Comparison of ENCODE assay signal across 8 cellular contexts in genomic region chr15:31215490-31216209, GRCh38.
DNase-seq lines count a peak whose midpoint lies in the region; ATAC-seq and TF ChIP-seq lines count a peak whose summit lies in the region.

No MANE protein-coding gene starts in this region.

- no peaks in the 10 kb centered on the region for H3K27me3 ChIP-seq in CD8-positive, alpha-beta T cell (ENCODE audit: insufficient read depth, low read length)
- no peaks in the 10 kb centered on the region for H3K27me3 ChIP-seq in OCI-LY3 (ENCODE audit: low read depth, low read length)

- H3K4me2 ChIP-seq in OCI-LY3 (ENCODE audit: low read length): peak overlapping the region; percentile 71

- no peaks in the 10 kb centered on the region for H3K9me3 ChIP-seq in CD8-positive, alpha-beta T cell (ENCODE audit: low read length)
- H3K9me3 ChIP-seq in OCI-LY3 (ENCODE audit: insufficient read depth, low read length): peaks cover 7% of the 10 kb centered on the region; the same call in 1 of the 2 replicates

- no peaks in the 10 kb centered on the region for H3K9me3 Mint-ChIP-seq in CD8-positive, alpha-beta T cell
- H3K9me3 Mint-ChIP-seq in activated T-cell treated with anti-CD3 and anti-CD28 coated beads, Interleukin-2, amount 50 U/mL, for 24 hours: no peaks in the 10 kb centered on the region
- H3K9me3 Mint-ChIP-seq in naive B cell: no peaks in the 10 kb centered on the region
- no peaks in the 10 kb centered on the region for H3K9me3 Mint-ChIP-seq in stimulated activated effector memory CD8-positive, alpha-beta T cell treated with anti-CD3 and anti-CD28 coated beads, Interleukin-12 subunit alpha, Interleukin-12 subunit beta, amount 100 ng/mL, for 72 hours

- H3K4me3 ChIP-seq in CD8-positive, alpha-beta T cell (ENCODE audit: low read depth, low read length): peak overlapping the region; percentile 55
- H3K4me3 ChIP-seq in OCI-LY3 (ENCODE audit: low read length): peak overlapping the region; percentile 90

- intact Hi-C loops in CD8-positive, alpha-beta T cell (cut with DNase I, micrococcal nuclease): loop anchor here (1.0 to 5.0 kb wide), 11 partner anchors 51 to 273 kb away; partner anchors contain the start of genes KLF13 (in 2 of the 2) and MTMR10 (in 1 of the 2)

- TF ChIP-seq CTCF in CD8-positive, alpha-beta T cell (IDR thresholded peaks at IDR 0.05): peak; percentile 73
- TF ChIP-seq CTCF in OCI-LY3 (IDR thresholded peaks at IDR 0.05; ENCODE audit: low read depth, low read length): peak; percentile 80

- H3K79me2 ChIP-seq in OCI-LY3 (ENCODE audit: low read length): no peaks in the 10 kb centered on the region

- H3K9ac ChIP-seq in OCI-LY3 (ENCODE audit: low read length): peak overlapping the region; percentile 75

- no peak overlapping the region; the same call in 1 of the 2 replicates for H2AFZ ChIP-seq in OCI-LY3 (ENCODE audit: low read depth, low read length)

- ATAC-seq in CD8-positive, alpha-beta T cell: peak; percentile 76
- ATAC-seq in GM19397 (IDR thresholded peaks at IDR 0.05; ENCODE audit: unreplicated experiment) (peak; percentile 76), HG03558 (IDR thresholded peaks at IDR 0.05; ENCODE audit: extremely low read depth, unreplicated experiment) (peak; percentile 46), esophagus mucosa (peak; percentile 79), naive B cell (ENCODE audit: low read depth in 2 of 2) (peak; percentile 82 to 84)
- ATAC-seq in stimulated activated effector memory CD8-positive, alpha-beta T cell treated with anti-CD3 and anti-CD28 coated beads, Interleukin-12 subunit alpha, Interleukin-12 subunit beta, amount 100 ng/mL, for 72 hours: peak; percentile 93

- peak overlapping the region; percentile 56 for H3K4me3 Mint-ChIP-seq in CD8-positive, alpha-beta T cell
- H3K4me3 Mint-ChIP-seq in activated T-cell treated with anti-CD3 and anti-CD28 coated beads, Interleukin-2, amount 50 U/mL, for 24 hours: peak overlapping the region; percentile 63
- peak overlapping the region; percentile 67 to 87 (median 81) for H3K4me3 Mint-ChIP-seq in naive B cell
- peak overlapping the region; percentile 78 for H3K4me3 Mint-ChIP-seq in stimulated activated effector memory CD8-positive, alpha-beta T cell treated with anti-CD3 and anti-CD28 coated beads, Interleukin-12 subunit alpha, Interleukin-12 subunit beta, amount 100 ng/mL, for 72 hours

- H3K27ac ChIP-seq in CD8-positive, alpha-beta T cell (ENCODE audit: low read depth, low read length): peak overlapping the region; percentile 56
- peak overlapping the region; percentile 68 for H3K27ac ChIP-seq in OCI-LY3 (ENCODE audit: low read length)

- H3K27ac Mint-ChIP-seq in CD8-positive, alpha-beta T cell: peak overlapping the region; percentile 83
- H3K27ac Mint-ChIP-seq in activated T-cell treated with anti-CD3 and anti-CD28 coated beads, Interleukin-2, amount 50 U/mL, for 24 hours: no peak overlapping the region
- peak overlapping the region in 3 of 6 donors; percentile 86 to 89 (median 88) for H3K27ac Mint-ChIP-seq in naive B cell
- H3K27ac Mint-ChIP-seq in stimulated activated effector memory CD8-positive, alpha-beta T cell treated with anti-CD3 and anti-CD28 coated beads, Interleukin-12 subunit alpha, Interleukin-12 subunit beta, amount 100 ng/mL, for 72 hours: peak overlapping the region; percentile 91

- DNase-seq in CD8-positive, alpha-beta T cell: peak; percentile 56 to 91 (median 81)
- peak; percentile 90 for DNase-seq in activated T-cell treated with anti-CD3 and anti-CD28 coated beads, Interleukin-2, amount 50 U/mL, for 24 hours
- DNase-seq in naive B cell: peak; percentile 80
- peak; percentile 87 to 92 for DNase-seq in stimulated activated effector memory CD8-positive, alpha-beta T cell treated with anti-CD3 and anti-CD28 coated beads, Interleukin-12 subunit alpha, Interleukin-12 subunit beta, amount 100 ng/mL, for 72 hours (ENCODE audit: low spot score in 2 of 2)

- POLR2A ChIA-PET in CD8-positive, alpha-beta T cell (lab: Charles Lee): interaction anchor here (0.9 to 2.3 kb wide), 12 partner anchors 9 to 273 kb away, joined by 3 to 29 read pairs (median 4); partner anchors contain the start of gene KLF13

- no peaks in the 10 kb centered on the region for H3K36me3 Mint-ChIP-seq in CD8-positive, alpha-beta T cell
- H3K36me3 Mint-ChIP-seq in activated T-cell treated with anti-CD3 and anti-CD28 coated beads, Interleukin-2, amount 50 U/mL, for 24 hours (ENCODE audit: low read depth): no peaks in the 10 kb centered on the region
- H3K36me3 Mint-ChIP-seq in naive B cell: no peaks in the 10 kb centered on the region
- no peaks in the 10 kb centered on the region for H3K36me3 Mint-ChIP-seq in stimulated activated effector memory CD8-positive, alpha-beta T cell treated with anti-CD3 and anti-CD28 coated beads, Interleukin-12 subunit alpha, Interleukin-12 subunit beta, amount 100 ng/mL, for 72 hours

- H3K36me3 ChIP-seq in CD8-positive, alpha-beta T cell (ENCODE audit: insufficient read depth, low read length): no peaks in the 10 kb centered on the region
- peaks cover 6% of the 10 kb centered on the region for H3K36me3 ChIP-seq in OCI-LY3 (replicated peaks; ENCODE audit: low read depth, low read length)

- CTCF ChIA-PET in CD8-positive, alpha-beta T cell (lab: Charles Lee): interaction anchor here (0.7 to 8.1 kb wide), 23 partner anchors 10 to 273 kb away, joined by 3 to 95 read pairs (median 6); no protein-coding TSS in a partner anchor

- H3K4me1 ChIP-seq in CD8-positive, alpha-beta T cell (ENCODE audit: insufficient read depth, low read length): peaks cover 21% of the 10 kb centered on the region
- H3K4me1 ChIP-seq in OCI-LY3 (ENCODE audit: low read length): peaks cover 20% of the 10 kb centered on the region

- no peaks in the 10 kb centered on the region for H4K20me1 ChIP-seq in OCI-LY3 (ENCODE audit: insufficient read depth, low read length)

- H3K4me1 Mint-ChIP-seq in CD8-positive, alpha-beta T cell (ENCODE audit: low read depth): peaks cover 30% of the 10 kb centered on the region
- H3K4me1 Mint-ChIP-seq in activated T-cell treated with anti-CD3 and anti-CD28 coated beads, Interleukin-2, amount 50 U/mL, for 24 hours (ENCODE audit: low read depth): peaks cover 20% of the 10 kb centered on the region
- H3K4me1 Mint-ChIP-seq in naive B cell: peaks cover 22 to 40% (median 31%) of the 10 kb centered on the region in 3 donors
- H3K4me1 Mint-ChIP-seq in stimulated activated effector memory CD8-positive, alpha-beta T cell treated with anti-CD3 and anti-CD28 coated beads, Interleukin-12 subunit alpha, Interleukin-12 subunit beta, amount 100 ng/mL, for 72 hours: peaks cover 8% of the 10 kb centered on the region

- no peaks in the 10 kb centered on the region for H3K27me3 Mint-ChIP-seq in CD8-positive, alpha-beta T cell (ENCODE audit: low read depth)
- no peaks in the 10 kb centered on the region for H3K27me3 Mint-ChIP-seq in activated T-cell treated with anti-CD3 and anti-CD28 coated beads, Interleukin-2, amount 50 U/mL, for 24 hours
- H3K27me3 Mint-ChIP-seq in naive B cell: no peaks in the 10 kb centered on the region

Comparison
In these comparisons a context has a peak if more than half of its experiments do, and no peak if none do; other contexts are left out.
1. Peak in every context shown above with its lines: DNase-seq, ATAC-seq, H3K4me3 ChIP-seq and H3K27ac ChIP-seq.